In the genomic region with DNA sequence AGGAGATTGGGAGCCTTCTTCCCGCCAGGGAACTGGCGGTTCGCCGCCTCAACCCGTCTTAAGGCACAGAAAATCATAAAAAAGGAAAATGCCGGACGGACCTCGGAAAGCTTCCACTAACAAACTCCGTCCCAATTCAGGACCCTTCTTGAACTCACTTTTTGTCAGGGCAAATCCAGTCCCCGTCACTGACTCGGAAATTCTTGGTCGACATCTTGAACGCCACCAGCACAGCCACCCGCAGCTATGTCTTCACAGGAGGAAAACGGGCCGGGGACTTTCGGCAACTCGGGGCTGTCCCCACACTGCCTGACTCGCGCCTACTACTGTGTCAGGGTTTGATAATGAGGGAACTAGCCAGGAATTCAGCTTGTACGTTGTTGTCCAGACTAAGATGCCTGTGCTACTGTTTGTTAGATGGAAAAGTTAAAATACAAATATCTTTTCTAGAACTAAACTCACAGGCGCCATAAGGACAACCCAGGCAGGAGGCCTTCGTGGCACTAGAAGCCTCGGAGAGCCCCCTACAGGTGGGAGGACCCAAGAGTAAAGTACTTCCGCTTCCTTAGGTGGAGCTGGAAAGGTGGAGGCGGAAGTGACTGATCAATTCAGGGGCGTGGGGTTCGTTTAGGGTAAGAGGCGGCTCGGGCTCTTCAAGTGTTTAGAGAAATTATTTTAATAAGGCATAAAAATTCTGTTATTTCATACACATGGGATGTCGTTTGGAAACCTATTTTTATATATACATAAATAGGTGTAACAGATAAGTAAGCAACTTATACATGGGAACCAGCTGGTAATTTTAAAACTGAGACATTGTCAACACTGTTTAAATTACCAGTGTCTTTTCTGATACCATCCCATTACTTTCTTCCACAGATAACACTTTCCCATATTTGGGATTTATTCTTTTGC, we compare ENCODE assay signal across 8 cellular contexts. TPM values are rescaled to one million over a fixed set of nuclear protein-coding genes. Genes with fewer than 3 reads are reported as not detected.
DNase-seq lines count a peak whose midpoint lies in the region; ATAC-seq and TF ChIP-seq lines count a peak whose summit lies in the region.

A gene with protein sequence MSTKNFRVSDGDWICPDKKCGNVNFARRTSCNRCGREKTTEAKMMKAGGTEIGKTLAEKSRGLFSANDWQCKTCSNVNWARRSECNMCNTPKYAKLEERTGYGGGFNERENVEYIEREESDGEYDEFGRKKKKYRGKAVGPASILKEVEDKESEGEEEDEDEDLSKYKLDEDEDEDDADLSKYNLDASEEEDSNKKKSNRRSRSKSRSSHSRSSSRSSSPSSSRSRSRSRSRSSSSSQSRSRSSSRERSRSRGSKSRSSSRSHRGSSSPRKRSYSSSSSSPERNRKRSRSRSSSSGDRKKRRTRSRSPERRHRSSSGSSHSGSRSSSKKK (minus strand): TSS at position 254 of the 915 bp plus-strand sequence. CDS start 40 bp downstream, at position 214.

- POLR2A ChIA-PET in activated B cell treated with CpG ODN at 0.5 μM for 24 hours (lab: Charles Lee), result interaction anchor here (0.6 to 1.9 kb wide), 10 partner anchors 10 to 933 kb away, joined by 3 to 19 read pairs (median 6); a partner anchor contains a TSS

- peaks cover 33% of the 10 kb centered on the region for H3K36me3 Mint-ChIP-seq in activated B cell treated with CpG ODN at 0.5 μM for 24 hours (ENCODE audit: low read depth)

- H3K27ac Mint-ChIP-seq in activated B cell treated with CpG ODN at 0.5 μM for 24 hours, result peak within 1 kb of the TSS; percentile 99

- intact Hi-C loops in activated B cell treated with CpG ODN at 0.5 μM for 24 hours (cut with micrococcal nuclease), result loop anchor here (1.0 to 5.0 kb wide), 7 partner anchors 18 to 1201 kb away; a partner anchor contains a TSS

- H3K4me1 Mint-ChIP-seq in activated B cell treated with CpG ODN at 0.5 μM for 24 hours, result peaks cover 29% of the 10 kb centered on the region

- no peaks in the 10 kb centered on the region for H3K9me3 Mint-ChIP-seq in activated B cell treated with CpG ODN at 0.5 μM for 24 hours

- H3K27me3 Mint-ChIP-seq in activated B cell treated with CpG ODN at 0.5 μM for 24 hours, result peaks cover 19% of the 10 kb centered on the region

- DNase-seq in AG08395 (ENCODE audit: low spot score) (peak; percentile 94), NCI-H226 (peak; percentile 89), activated B cell treated with CpG ODN at 0.5 μM for 24 hours (peak; percentile 76), iris pigment epithelial cell (ENCODE audit: low read depth) (peak; percentile 93)
- peak; percentile 94 for DNase-seq in central memory CD4-positive, alpha-beta T cell
- DNase-seq in stimulated activated CD4-positive, alpha-beta T cell treated with anti-CD3 and anti-CD28 coated beads, Interleukin-12 subunit alpha, Interleukin-12 subunit beta, amount 100 ng/mL, for 4 hours, result peak; percentile 86

- peak within 1 kb of the TSS; percentile 98 for H3K4me3 Mint-ChIP-seq in activated B cell treated with CpG ODN at 0.5 μM for 24 hours

- ATAC-seq in GM18907 (IDR thresholded peaks at IDR 0.05; ENCODE audit: unreplicated experiment), result peak; percentile 100
- ATAC-seq in HG03175 (IDR thresholded peaks at IDR 0.05; ENCODE audit: unreplicated experiment), result peak; percentile 99
- peak; percentile 97 for ATAC-seq in activated B cell treated with CpG ODN at 0.5 μM for 24 hours (ENCODE audit: low read depth)

- CTCF ChIA-PET in activated B cell treated with CpG ODN at 0.5 μM for 24 hours (lab: Charles Lee), result interaction anchor here (0.6 to 1.1 kb wide), 4 partner anchors 727 to 876 kb away, joined by 3 to 4 read pairs (median 4); a partner anchor contains a TSS

- no peak for TF ChIP-seq CTCF in activated B cell treated with CpG ODN at 0.5 μM for 24 hours (IDR thresholded peaks at IDR 0.05)

RNA-seq across cellular contexts. Expression of the gene that starts here (rescaled TPM):
- 118 and 130 TPM in 2 replicates for total RNA-seq in activated B cell treated with CpG ODN at 0.5 μM for 24 hours

Comparison
In these comparisons a context has a peak if more than half of its experiments do, and no peak if none do; other contexts are left out.
1. Peak in every context shown above with its lines: DNase-seq and ATAC-seq.